Comparison of ENCODE assay signal across 23 cellular contexts in genomic region chr3:171121801-171122200, GRCh38.
"Had no signal": no experiment of that assay in that cellular context is flagged by ENCODE, and none has a peak within 500 bp of the region (broad histone marks: within the 10 kb centered on the region; RNA-seq: fewer than 3 reads in every experiment).

No MANE protein-coding gene starts in this region.

- DNase-seq: cortex of kidney; effector CD8-positive, alpha-beta T cell; endodermal cell; foreskin keratinocyte; glutamatergic neuron; heart right ventricle; left ventricle myocardium superior; lower lobe of right lung; naive thymus-derived CD8-positive, alpha-beta T cell; nephron progenitor cell; occipital lobe; stimulated activated CD4-positive, alpha-beta T cell treated with anti-CD3 and anti-CD28 coated beads, Interleukin-12 subunit alpha, Interleukin-12 subunit beta, amount 100 ng/mL, for 4 hours; stimulated activated CD4-positive, alpha-beta T cell treated with anti-CD3 and anti-CD28 coated beads, Interleukin-1b, Interleukin-23, amount 100 ng/mL, for 48 hours; stimulated activated CD4-positive, alpha-beta T cell treated with anti-CD3 and anti-CD28 coated beads, Interleukin-4, amount 100 ng/mL, for 1 hour; stimulated activated CD8-positive, alpha-beta memory T cell treated with anti-CD3 and anti-CD28 coated beads, Interleukin-4, amount 100 ng/mL, for 48 hours; stimulated activated naive CD4-positive, alpha-beta T cell; stimulated activated naive CD8-positive, alpha-beta T cell treated with anti-CD3 and anti-CD28 coated beads, Interleukin-15, amount 100 ng/mL, for 72 hours had no signal

- H3K27ac ChIP-seq: esophagus muscularis mucosa, foreskin keratinocyte, heart right ventricle, lower lobe of right lung, parathyroid adenoma, prostate gland, right atrium auricular region, thyroid gland had no signal

- ATAC-seq: foreskin keratinocyte; heart right ventricle; left ventricle myocardium superior; lower lobe of right lung; naive thymus-derived CD8-positive, alpha-beta T cell; sciatic nerve; stimulated activated naive CD8-positive, alpha-beta T cell treated with anti-CD3 and anti-CD28 coated beads, Interleukin-15, amount 100 ng/mL, for 72 hours had no signal
